Comparison of ENCODE assay signal across 9 cellular contexts in the genomic region with DNA sequence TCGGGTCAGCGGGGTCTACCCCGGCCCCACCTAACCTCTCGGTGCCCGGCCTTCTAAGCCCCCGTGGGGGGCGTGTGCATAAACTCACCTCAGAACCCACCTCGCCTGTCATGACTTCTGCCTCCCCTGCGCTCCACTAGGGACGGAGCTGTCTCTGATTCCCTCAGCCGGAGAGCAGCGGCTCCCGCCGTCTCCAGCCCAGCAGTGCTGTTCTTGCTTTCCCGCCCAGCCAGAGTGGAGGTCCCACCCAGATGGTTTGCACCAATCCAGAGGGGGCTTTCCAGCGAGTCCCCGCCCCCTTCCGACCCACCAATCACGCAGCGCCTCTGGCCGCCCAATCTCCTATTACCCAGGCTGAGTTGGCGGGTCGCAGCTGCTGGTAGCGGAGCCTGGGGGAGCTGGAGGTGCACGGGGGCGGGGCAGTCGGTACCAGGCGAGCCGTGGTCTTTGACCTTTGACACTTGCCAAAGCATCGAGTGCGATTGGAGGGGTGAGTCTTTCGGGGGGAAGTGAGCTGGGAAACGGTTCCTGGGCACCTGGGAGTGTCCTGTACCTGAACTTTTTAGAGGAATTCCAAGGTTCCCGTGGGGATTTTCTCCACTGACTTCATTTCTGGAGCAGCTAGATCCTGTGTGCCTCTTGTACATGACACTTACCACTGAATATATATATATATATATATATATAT. TPM values are rescaled to one million over a fixed set of nuclear protein-coding genes. Genes with fewer than 3 reads are reported as not detected.
DNase-seq lines count a peak whose midpoint lies in the region; ATAC-seq, FAIRE-seq and TF ChIP-seq lines count a peak whose summit lies in the region.
"Had no signal": no experiment of that assay in that cellular context is flagged by ENCODE, and none has a peak within 500 bp of the region (broad histone marks: within the 10 kb centered on the region; RNA-seq: fewer than 3 reads in every experiment).

CLSPN (minus strand) TSS at position 220 of the 688 bp plus-strand sequence; CDS start at position 112, 108 bp downstream.

- TF ChIP-seq CTCF in AG09319 (IDR thresholded peaks at IDR 0.05; ENCODE audit: low read depth, low read length) (no peak), keratinocyte (optimal IDR thresholded peaks at IDR 0.05 in 1 of 3, IDR thresholded peaks at IDR 0.05 in 1 of 3, conservative IDR thresholded peaks at IDR 0.05 in 1 of 3; ENCODE audit: extremely low read depth in 1 of 3, insufficient read depth in 2 of 3, low read length in 3 of 3) (no peak)

- H3K9ac ChIP-seq in keratinocyte (ENCODE audit: control insufficient read depth, extremely low read depth, insufficient read depth, low read length): peak within 1 kb of the TSS; percentile 80

- H4K20me1 ChIP-seq in keratinocyte (ENCODE audit: control insufficient read depth, extremely low read depth, insufficient read depth, low read length): no peaks in the 10 kb centered on the region

- peak within 1 kb of the TSS; percentile 94 for H2AFZ ChIP-seq in keratinocyte (ENCODE audit: control insufficient read depth, low read length)

- no peaks in the 10 kb centered on the region for H3K27me3 ChIP-seq in keratinocyte (ENCODE audit: control insufficient read depth, extremely low read depth, insufficient read depth, low read length)

- no peaks in the 10 kb centered on the region for H3K9me1 ChIP-seq in keratinocyte (ENCODE audit: control insufficient read depth, extremely low read depth, insufficient read depth, low read length)

- H3K79me2 ChIP-seq in keratinocyte (ENCODE audit: control insufficient read depth, insufficient read depth, low read length): peaks cover 13% of the 10 kb centered on the region

- ATAC-seq in GM19035 (IDR thresholded peaks at IDR 0.05; ENCODE audit: unreplicated experiment) (peak; percentile 91), HG03354 (IDR thresholded peaks at IDR 0.05; ENCODE audit: poor library complexity, severe bottlenecking, unreplicated experiment) (peak; percentile 91)
- ATAC-seq in activated CD4-positive, CD25-positive, alpha-beta regulatory T cell treated with anti-CD3 and anti-CD28 coated beads, Interleukin-2, amount 50 U/mL, for 24 hours: peak; percentile 97 to 98

- peak within 1 kb of the TSS; percentile 76 to 95 (median 87) for H3K4me3 ChIP-seq in keratinocyte (ENCODE audit: control insufficient read depth in 2 of 3, extremely low read depth in 1 of 3, insufficient read depth in 2 of 3, low read depth in 1 of 3, low read length in 3 of 3)

- peak; percentile 60 for FAIRE-seq in keratinocyte (lab: Jason Lieb, UNC)
- FAIRE-seq: colon had no signal

- peak; percentile 81 for DNase-seq in AG09319 (ENCODE audit: extremely low read depth, low read depth)
- peak; percentile 95 for DNase-seq in NCI-H446 treated with DMSO at 0.1 percent for 48 hours (lab: John Stamatoyannopoulos, UW)
- peak; percentile 39 to 71 for DNase-seq in cerebellar nuclear complex (lab: John Stamatoyannopoulos, UW)
- peak; percentile 71 for DNase-seq in keratinocyte (ENCODE audit: low read depth, low spot score)
- peak; percentile 83 to 89 for DNase-seq in stimulated activated CD4-positive, alpha-beta T cell treated with anti-CD3 and anti-CD28 coated beads, Interleukin-15, amount 100 ng/mL, for 1 hour (ENCODE audit: low read depth in 1 of 2, low spot score in 1 of 2)

- no peaks in the 10 kb centered on the region for H3K36me3 ChIP-seq in keratinocyte (ENCODE audit: control insufficient read depth in 2 of 2, extremely low read depth in 1 of 2, insufficient read depth in 2 of 2, low read length in 2 of 2)

- H3K4me2 ChIP-seq in keratinocyte (ENCODE audit: control insufficient read depth, extremely low read depth, insufficient read depth, low read depth, low read length): peak within 1 kb of the TSS; percentile 74

- dilution Hi-C loops in keratinocyte (cut with MboI; ENCODE audit: extremely low pct_ligation_motif_present, low sequenced_read_pairs): no loop called here

- H3K9me3 ChIP-seq in keratinocyte (ENCODE audit: control insufficient read depth, low read depth, low read length): no peaks in the 10 kb centered on the region

- peaks cover 6% of the 10 kb centered on the region for H3K4me1 ChIP-seq in keratinocyte (ENCODE audit: control insufficient read depth, extremely low read depth, insufficient read depth, low read length)

- peak within 1 kb of the TSS; percentile 72 for H3K27ac ChIP-seq in keratinocyte (ENCODE audit: control insufficient read depth, insufficient read depth, low read length)

RNA-seq across cellular contexts. Expression of gene CLSPN, which starts in this region (rescaled TPM):
- polyA plus RNA-seq in keratinocyte: 0.98 to 7.7 TPM (median 4.7 TPM) in 3 replicates
- polyA plus RNA-seq in keratinocyte (2011; ENCODE audit: low read depth): 0.32 TPM
- 0.84 and 2.9 TPM in 2 replicates for polyA plus RNA-seq in keratinocyte (2011; cell fraction: cytosol; rRNA removed)
- polyA plus RNA-seq in keratinocyte (2011; cell fraction: nucleus; rRNA removed): 2.0 and 2.1 TPM in 2 replicates
- 0.28 and 7.6 TPM in 2 replicates for polyA plus RNA-seq in keratinocyte (2012; ENCODE audit: low replicate concordance)
- 0.92 to 10.7 TPM (median 8.6 TPM) in 3 replicates for polyA minus RNA-seq in keratinocyte
- polyA minus RNA-seq in keratinocyte (2011; cell fraction: cytosol; rRNA and poly(A)+ RNA removed): 0.38 TPM
- 0.21 and 2.1 TPM in 2 replicates for polyA minus RNA-seq in keratinocyte (2011; cell fraction: nucleus; rRNA and poly(A)+ RNA removed)

Comparison
In these comparisons a context has a peak if more than half of its experiments do, and no peak if none do; other contexts are left out.
1. Peak in every context shown above with its lines: DNase-seq, ATAC-seq, H3K4me3 ChIP-seq and H3K27ac ChIP-seq.